21 cellular contexts compared by ENCODE assay signal in the genomic region with DNA sequence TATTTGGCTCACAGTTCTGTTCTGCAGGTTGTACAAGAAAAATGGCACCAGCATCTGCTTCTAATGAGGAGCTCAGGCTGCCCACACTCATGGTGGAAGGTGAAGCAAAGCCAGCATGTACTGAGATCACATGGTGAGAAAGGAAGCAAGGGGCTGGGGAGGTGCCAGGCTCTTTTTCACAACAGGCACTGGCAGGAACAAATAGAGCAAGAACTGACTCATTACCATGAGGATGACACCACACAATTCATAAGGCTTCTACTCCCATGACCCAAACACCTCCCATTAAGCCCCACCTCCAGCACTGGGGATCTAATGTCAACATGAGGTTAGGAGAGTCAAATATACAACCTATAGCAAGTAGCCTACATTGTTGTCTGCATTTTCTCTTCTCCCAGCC.
DNase-seq lines count a peak whose midpoint lies in the region; TF ChIP-seq lines count a peak whose summit lies in the region.
"Had no signal": no experiment of that assay in that cellular context is flagged by ENCODE, and none has a peak within 500 bp of the region (broad histone marks: within the 10 kb centered on the region; RNA-seq: fewer than 3 reads in every experiment).

No MANE protein-coding gene starts in this region.

- no peak for TF ChIP-seq POLR2A in lower leg skin (IDR thresholded peaks at IDR 0.05)

- H3K36me3 ChIP-seq in MG63: no peaks in the 10 kb centered on the region
- H3K36me3 ChIP-seq in SK-N-SH (replicated peaks in 1 of 2; ENCODE audit: control insufficient read depth in 1 of 2, insufficient read depth in 2 of 2, low read length in 1 of 2): no peaks in the 10 kb centered on the region
- H3K36me3 ChIP-seq: BLaER1, cardiac muscle cell, prostate gland had no signal

- POLR2A ChIA-PET in SK-N-SH (lab: Yijun Ruan, JAX): no interaction called here

- BruUV-seq in Calu3 (replicated peaks; lab: Mats Ljungman, UMichigan): no TSS peak

- peaks cover 0 to 4% of the 10 kb centered on the region in 2 experiments; a peak in 2 of 4 replicates for H3K4me1 ChIP-seq in SK-N-SH (ENCODE audit: control insufficient read depth in 1 of 2, insufficient read depth in 2 of 2, low read depth in 1 of 2, low read length in 1 of 2)
- H3K4me1 ChIP-seq: BLaER1, prostate gland had no signal

- no peaks in the 10 kb centered on the region for H4K20me1 ChIP-seq in SK-N-SH (ENCODE audit: insufficient read depth)
- H4K20me1 ChIP-seq: BLaER1 had no signal

- TF ChIP-seq EP300 in SK-N-SH (IDR thresholded peaks at IDR 0.05; ENCODE audit: borderline replicate concordance in 1 of 2, low read depth in 1 of 2, low read length in 1 of 2): no peak

- H3K27ac ChIP-seq in SK-N-SH (ENCODE audit: low read depth in 2 of 2, low read length in 1 of 2): no peak overlapping the region
- H3K27ac ChIP-seq: BLaER1, cardiac muscle cell, prostate gland had no signal

- H3K9me3 ChIP-seq in MG63: no peaks in the 10 kb centered on the region
- no peaks in the 10 kb centered on the region for H3K9me3 ChIP-seq in SK-N-SH
- H3K9me3 ChIP-seq: BLaER1, prostate gland had no signal

- TF ChIP-seq CTCF in Calu3 (IDR thresholded peaks at IDR 0.05; ENCODE audit: unreplicated experiment) (no peak), epithelial cell of esophagus (IDR thresholded peaks at IDR 0.05; ENCODE audit: insufficient read depth, low read depth, low read length, missing control alignments) (no peak), lower leg skin (IDR thresholded peaks at IDR 0.05) (no peak), SK-N-SH (IDR thresholded peaks at IDR 0.05) (no peak)

- no peaks in the 10 kb centered on the region for H3K9me2 ChIP-seq in SK-N-SH

- CTCF ChIA-PET in Calu3 (lab: Charles Lee) (no interaction called here), SK-N-SH (lab: Yijun Ruan, JAX) (no interaction called here)

- no peak overlapping the region for H3K4me2 ChIP-seq in SK-N-SH
- H3K4me2 ChIP-seq: BLaER1 had no signal

- DNase-seq in Calu3 (no peak), MG63 (peak; percentile 68), epithelial cell of esophagus (ENCODE audit: low read depth) (peak; percentile 91), lower leg skin (ENCODE audit: low spot score in 2 of 2) (peak; percentile 53 to 89), SK-N-SH (no peak), T-helper 2 cell (no peak)
- DNase-seq in activated CD4-positive, CD25-positive, alpha-beta regulatory T cell (lab: John Stamatoyannopoulos, UW): no peak
- DNase-seq: activated CD4-positive, alpha-beta T cell treated with anti-CD3 and anti-CD28 coated beads for 4 hours; activated T-cell treated with anti-CD3 and anti-CD28 coated beads, Interleukin-2, amount 50 U/mL, for 1 hour; DMS79; effector CD8-positive, alpha-beta T cell; GOT3; NCI-H187 treated with DMSO at 0.1 percent for 48 hours; stimulated activated naive CD8-positive, alpha-beta T cell treated with anti-CD3 and anti-CD28 coated beads, Interleukin-15, amount 100 ng/mL, for 72 hours; T-helper 9 cell had no signal

- H3K36me3 Mint-ChIP-seq in Calu3 (ENCODE audit: insufficient read depth, unreplicated experiment): peaks cover 5% of the 10 kb centered on the region
- H3K36me3 Mint-ChIP-seq: activated naive CD8-positive, alpha-beta T cell; memory B cell had no signal

- TF ChIP-seq RAD21 in SK-N-SH (IDR thresholded peaks at IDR 0.05; ENCODE audit: low read length): no peak

- peaks cover 38% of the 10 kb centered on the region for H3K4me1 Mint-ChIP-seq in Calu3 (ENCODE audit: low read depth, unreplicated experiment)
- H3K4me1 Mint-ChIP-seq: memory B cell; stimulated activated naive CD8-positive, alpha-beta T cell treated with anti-CD3 and anti-CD28 coated beads, Interleukin-15, amount 100 ng/mL, for 72 hours had no signal

- no peaks in the 10 kb centered on the region for H3K9me3 Mint-ChIP-seq in Calu3 (ENCODE audit: low read depth, unreplicated experiment)
- H3K9me3 Mint-ChIP-seq: nephron had no signal

- no peaks in the 10 kb centered on the region for H3F3A ChIP-seq in SK-N-SH (replicated peaks; ENCODE audit: insufficient read depth)

- no peak overlapping the region for H2AFZ ChIP-seq in SK-N-SH (ENCODE audit: low read depth)

- H3K9ac ChIP-seq in SK-N-SH: no peak overlapping the region
- H3K9ac ChIP-seq: BLaER1 had no signal

- peak overlapping the region; percentile 35 for H3K27ac Mint-ChIP-seq in Calu3 (ENCODE audit: unreplicated experiment)
- H3K27ac Mint-ChIP-seq: activated naive CD8-positive, alpha-beta T cell; memory B cell; nephron had no signal

- intact Hi-C loops in Calu3 (cut with micrococcal nuclease; ENCODE audit: unreplicated experiment): loop anchor here (10.0 kb wide), 1 partner anchor 124 kb away; no protein-coding TSS in a partner anchor
- intact Hi-C loops in lower leg skin (cut with DNase I; ENCODE audit: low total_unique reads): no loop called here

- H3K4me3 Mint-ChIP-seq in Calu3 (ENCODE audit: low read depth, unreplicated experiment): no peak overlapping the region
- H3K4me3 Mint-ChIP-seq: activated naive CD8-positive, alpha-beta T cell; memory B cell; nephron; stimulated activated naive CD8-positive, alpha-beta T cell treated with anti-CD3 and anti-CD28 coated beads, Interleukin-15, amount 100 ng/mL, for 72 hours had no signal

- H3K27me3 ChIP-seq in MG63: no peaks in the 10 kb centered on the region
- H3K27me3 ChIP-seq in SK-N-SH (ENCODE audit: insufficient read depth): no peaks in the 10 kb centered on the region
- H3K27me3 ChIP-seq: BLaER1, cardiac muscle cell had no signal

- no peaks in the 10 kb centered on the region for H3K27me3 Mint-ChIP-seq in Calu3 (ENCODE audit: unreplicated experiment)
- H3K27me3 Mint-ChIP-seq: activated naive CD8-positive, alpha-beta T cell; memory B cell; stimulated activated naive CD8-positive, alpha-beta T cell treated with anti-CD3 and anti-CD28 coated beads, Interleukin-15, amount 100 ng/mL, for 72 hours had no signal

- H3K4me3 ChIP-seq in MG63: no peak overlapping the region
- no peak overlapping the region for H3K4me3 ChIP-seq in epithelial cell of esophagus (ENCODE audit: low read length)
- no peak overlapping the region for H3K4me3 ChIP-seq in lower leg skin (ENCODE audit: low read depth, poor library complexity, severe bottlenecking)
- H3K4me3 ChIP-seq in SK-N-SH (ENCODE audit: low read depth in 2 of 2, low read length in 1 of 2): no peak overlapping the region
- H3K4me3 ChIP-seq: BLaER1, cardiac muscle cell, prostate gland had no signal

- no peaks in the 10 kb centered on the region for H3K79me2 ChIP-seq in SK-N-SH (ENCODE audit: insufficient read depth)

TF ChIP-seq in SK-N-SH, 30 proteins besides CTCF, POLR2A, EP300 and RAD21:
- TF ChIP-seq, protein P1, sequence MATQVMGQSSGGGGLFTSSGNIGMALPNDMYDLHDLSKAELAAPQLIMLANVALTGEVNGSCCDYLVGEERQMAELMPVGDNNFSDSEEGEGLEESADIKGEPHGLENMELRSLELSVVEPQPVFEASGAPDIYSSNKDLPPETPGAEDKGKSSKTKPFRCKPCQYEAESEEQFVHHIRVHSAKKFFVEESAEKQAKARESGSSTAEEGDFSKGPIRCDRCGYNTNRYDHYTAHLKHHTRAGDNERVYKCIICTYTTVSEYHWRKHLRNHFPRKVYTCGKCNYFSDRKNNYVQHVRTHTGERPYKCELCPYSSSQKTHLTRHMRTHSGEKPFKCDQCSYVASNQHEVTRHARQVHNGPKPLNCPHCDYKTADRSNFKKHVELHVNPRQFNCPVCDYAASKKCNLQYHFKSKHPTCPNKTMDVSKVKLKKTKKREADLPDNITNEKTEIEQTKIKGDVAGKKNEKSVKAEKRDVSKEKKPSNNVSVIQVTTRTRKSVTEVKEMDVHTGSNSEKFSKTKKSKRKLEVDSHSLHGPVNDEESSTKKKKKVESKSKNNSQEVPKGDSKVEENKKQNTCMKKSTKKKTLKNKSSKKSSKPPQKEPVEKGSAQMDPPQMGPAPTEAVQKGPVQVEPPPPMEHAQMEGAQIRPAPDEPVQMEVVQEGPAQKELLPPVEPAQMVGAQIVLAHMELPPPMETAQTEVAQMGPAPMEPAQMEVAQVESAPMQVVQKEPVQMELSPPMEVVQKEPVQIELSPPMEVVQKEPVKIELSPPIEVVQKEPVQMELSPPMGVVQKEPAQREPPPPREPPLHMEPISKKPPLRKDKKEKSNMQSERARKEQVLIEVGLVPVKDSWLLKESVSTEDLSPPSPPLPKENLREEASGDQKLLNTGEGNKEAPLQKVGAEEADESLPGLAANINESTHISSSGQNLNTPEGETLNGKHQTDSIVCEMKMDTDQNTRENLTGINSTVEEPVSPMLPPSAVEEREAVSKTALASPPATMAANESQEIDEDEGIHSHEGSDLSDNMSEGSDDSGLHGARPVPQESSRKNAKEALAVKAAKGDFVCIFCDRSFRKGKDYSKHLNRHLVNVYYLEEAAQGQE (IDR thresholded peaks at IDR 0.05; ENCODE audit: low read depth, low read length): no peak
- TF ChIP-seq, protein P2, sequence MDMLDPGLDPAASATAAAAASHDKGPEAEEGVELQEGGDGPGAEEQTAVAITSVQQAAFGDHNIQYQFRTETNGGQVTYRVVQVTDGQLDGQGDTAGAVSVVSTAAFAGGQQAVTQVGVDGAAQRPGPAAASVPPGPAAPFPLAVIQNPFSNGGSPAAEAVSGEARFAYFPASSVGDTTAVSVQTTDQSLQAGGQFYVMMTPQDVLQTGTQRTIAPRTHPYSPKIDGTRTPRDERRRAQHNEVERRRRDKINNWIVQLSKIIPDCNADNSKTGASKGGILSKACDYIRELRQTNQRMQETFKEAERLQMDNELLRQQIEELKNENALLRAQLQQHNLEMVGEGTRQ (IDR thresholded peaks at IDR 0.05; ENCODE audit: borderline replicate concordance, low read depth, low read length): no peak
- no peak for TF ChIP-seq NRF1 (IDR thresholded peaks at IDR 0.05; ENCODE audit: low read depth, low read length)
- TF ChIP-seq TCF12 (IDR thresholded peaks at IDR 0.05): no peak
- TF ChIP-seq, protein P3, sequence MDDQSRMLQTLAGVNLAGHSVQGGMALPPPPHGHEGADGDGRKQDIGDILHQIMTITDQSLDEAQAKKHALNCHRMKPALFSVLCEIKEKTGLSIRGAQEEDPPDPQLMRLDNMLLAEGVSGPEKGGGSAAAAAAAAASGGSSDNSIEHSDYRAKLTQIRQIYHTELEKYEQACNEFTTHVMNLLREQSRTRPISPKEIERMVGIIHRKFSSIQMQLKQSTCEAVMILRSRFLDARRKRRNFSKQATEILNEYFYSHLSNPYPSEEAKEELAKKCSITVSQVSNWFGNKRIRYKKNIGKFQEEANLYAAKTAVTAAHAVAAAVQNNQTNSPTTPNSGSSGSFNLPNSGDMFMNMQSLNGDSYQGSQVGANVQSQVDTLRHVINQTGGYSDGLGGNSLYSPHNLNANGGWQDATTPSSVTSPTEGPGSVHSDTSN (IDR thresholded peaks at IDR 0.05): no peak
- TF ChIP-seq GABPA (IDR thresholded peaks at IDR 0.05; ENCODE audit: low read depth): no peak
- no peak for TF ChIP-seq EZH2phosphoT487 (IDR thresholded peaks at IDR 0.05; ENCODE audit: borderline replicate concordance, low read depth)
- no peak for TF ChIP-seq GATA2 (CRISPR knock-in tag; IDR thresholded peaks at IDR 0.05)
- no peak for TF ChIP-seq TAF1 (IDR thresholded peaks at IDR 0.05; ENCODE audit: borderline replicate concordance, low read depth, low read length)
- TF ChIP-seq FOXM1 (IDR thresholded peaks at IDR 0.05; ENCODE audit: low read depth): no peak

Comparison
In these comparisons a context has a peak if more than half of its experiments do, and no peak if none do; other contexts are left out.
1. DNase-seq: peak in MG63 (single experiment), epithelial cell of esophagus (single experiment) and lower leg skin (2 of 2); none in Calu3 (single experiment), activated CD4-positive, CD25-positive, alpha-beta regulatory T cell (0 of 4), SK-N-SH (single experiment) and T-helper 2 cell (0 of 5).